Comparison of ENCODE assay signal across 29 cellular contexts in the genomic region with DNA sequence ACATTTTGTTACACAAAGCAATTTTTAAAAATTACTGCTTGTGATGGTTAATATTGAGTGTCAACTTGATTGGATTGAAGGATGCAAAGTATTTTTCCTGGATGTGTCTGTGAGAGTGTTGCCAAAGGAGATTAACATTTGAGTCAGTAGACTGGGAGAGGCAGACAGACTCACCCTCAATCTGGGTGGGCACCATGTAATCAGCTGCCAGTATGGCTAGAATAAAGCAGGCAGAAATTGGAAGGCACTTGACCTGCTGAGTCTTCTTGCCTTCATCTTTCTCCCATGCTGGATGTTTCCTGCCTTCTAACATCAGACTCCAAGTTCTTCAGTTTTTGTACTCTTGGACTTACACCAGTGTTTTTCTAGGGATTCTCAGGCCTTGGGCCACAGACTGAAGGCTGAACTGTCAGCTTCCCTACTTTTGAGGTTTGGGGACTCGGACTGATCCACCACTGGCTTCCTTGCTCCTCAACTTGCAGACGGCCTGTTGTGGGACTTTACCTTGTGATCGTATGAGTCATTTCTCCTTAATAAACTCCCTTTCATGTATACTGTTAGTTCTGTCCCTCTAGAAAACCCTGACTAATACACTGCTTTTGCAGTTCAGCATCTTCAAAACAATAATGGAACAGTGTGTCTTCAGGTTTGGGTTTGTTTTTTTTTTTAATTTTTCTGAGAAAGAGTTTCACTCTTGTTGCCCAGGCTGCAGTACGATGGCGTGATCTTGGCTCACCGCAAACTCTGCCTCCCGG.
DNase-seq lines count a peak whose midpoint lies in the region; ATAC-seq, FAIRE-seq and TF ChIP-seq lines count a peak whose summit lies in the region.
"Had no signal": no experiment of that assay in that cellular context is flagged by ENCODE, and none has a peak within 500 bp of the region (broad histone marks: within the 10 kb centered on the region; RNA-seq: fewer than 3 reads in every experiment).

No MANE protein-coding gene starts in this region.

- no peak overlapping the region for H3K4me3 ChIP-seq in Caco-2 (ENCODE audit: low read depth, low read length)
- H3K4me3 ChIP-seq in NB4 (ENCODE audit: low read depth, low read length): no peak overlapping the region
- no peak overlapping the region for H3K4me3 ChIP-seq in GM12878
- no peak overlapping the region for H3K4me3 ChIP-seq in keratinocyte (ENCODE audit: control insufficient read depth in 2 of 3, extremely low read depth in 1 of 3, insufficient read depth in 2 of 3, low read depth in 1 of 3, low read length in 3 of 3)
- no peak overlapping the region for H3K4me3 ChIP-seq in neural progenitor cell
- H3K4me3 ChIP-seq: mucosa of descending colon, Peyer's patch, transverse colon had no signal

- H3K27ac ChIP-seq in GM12878 (ENCODE audit: control insufficient read depth, insufficient read depth): no peak overlapping the region
- H3K27ac ChIP-seq in keratinocyte (ENCODE audit: control insufficient read depth, insufficient read depth, low read length): no peak overlapping the region
- H3K27ac ChIP-seq in neural progenitor cell: no peak overlapping the region
- H3K27ac ChIP-seq: neutrophil, Peyer's patch, transverse colon, VCaP had no signal

- peaks cover 14% of the 10 kb centered on the region for H3K4me1 ChIP-seq in Caco-2
- H3K4me1 ChIP-seq in GM12878 (ENCODE audit: control insufficient read depth, insufficient read depth, low read length): no peaks in the 10 kb centered on the region
- H3K4me1 ChIP-seq in keratinocyte (ENCODE audit: control insufficient read depth, extremely low read depth, insufficient read depth, low read length): no peaks in the 10 kb centered on the region
- H3K4me1 ChIP-seq in neural progenitor cell: peaks cover 7% of the 10 kb centered on the region
- H3K4me1 ChIP-seq: Peyer's patch, transverse colon had no signal

- H3K9ac ChIP-seq in GM12878 (ENCODE audit: control insufficient read depth, insufficient read depth, low read length): no peak overlapping the region
- no peak overlapping the region for H3K9ac ChIP-seq in keratinocyte (ENCODE audit: control insufficient read depth, extremely low read depth, insufficient read depth, low read length)
- H3K9ac ChIP-seq in neural progenitor cell: no peak overlapping the region

- H3K4me3 Mint-ChIP-seq in Caco-2 (ENCODE audit: unreplicated experiment) (no peak overlapping the region), glutamatergic neuron (ENCODE audit: unreplicated experiment) (no peak overlapping the region), neural progenitor cell (no peak overlapping the region)
- H3K4me3 Mint-ChIP-seq: CD14-positive monocyte, endodermal cell had no signal

- H3K36me3 ChIP-seq in Caco-2 (ENCODE audit: control insufficient read depth, insufficient read depth, low read length) (no peaks in the 10 kb centered on the region), GM12878 (ENCODE audit: control insufficient read depth in 2 of 2, insufficient read depth in 2 of 2, low read length in 1 of 2) (no peaks in the 10 kb centered on the region), keratinocyte (ENCODE audit: control insufficient read depth in 2 of 2, extremely low read depth in 1 of 2, insufficient read depth in 2 of 2, low read length in 2 of 2) (no peaks in the 10 kb centered on the region), neural progenitor cell (no peaks in the 10 kb centered on the region)
- H3K36me3 ChIP-seq: neutrophil, Peyer's patch, transverse colon had no signal

- peak overlapping the region; percentile 18 for H3K27ac Mint-ChIP-seq in Caco-2 (ENCODE audit: unreplicated experiment)
- H3K27ac Mint-ChIP-seq in glutamatergic neuron (ENCODE audit: unreplicated experiment): no peak overlapping the region
- H3K27ac Mint-ChIP-seq in neural progenitor cell: no peak overlapping the region
- H3K27ac Mint-ChIP-seq: CD14-positive monocyte, endodermal cell had no signal

- no peaks in the 10 kb centered on the region for H3K79me2 ChIP-seq in GM12878 (ENCODE audit: control insufficient read depth, insufficient read depth, low read length)
- no peaks in the 10 kb centered on the region for H3K79me2 ChIP-seq in keratinocyte (ENCODE audit: control insufficient read depth, insufficient read depth, low read length)
- no peaks in the 10 kb centered on the region for H3K79me2 ChIP-seq in neural progenitor cell (ENCODE audit: low read depth)

- no peak for TF ChIP-seq EP300 in GM12878 (IDR thresholded peaks at IDR 0.05; ENCODE audit: borderline replicate concordance in 1 of 2, control insufficient read depth in 1 of 2, low read depth in 2 of 2, low read length in 2 of 2)

- H3K9me1 ChIP-seq in keratinocyte (ENCODE audit: control insufficient read depth, extremely low read depth, insufficient read depth, low read length): no peaks in the 10 kb centered on the region

- in situ Hi-C loops in GM12878 (cut with MboI): no loop called here

- H3K27me3 Mint-ChIP-seq in Caco-2 (ENCODE audit: insufficient read depth, unreplicated experiment): no peaks in the 10 kb centered on the region
- no peaks in the 10 kb centered on the region for H3K27me3 Mint-ChIP-seq in glutamatergic neuron (ENCODE audit: unreplicated experiment)
- H3K27me3 Mint-ChIP-seq in neural progenitor cell (ENCODE audit: insufficient read depth, low read depth): peaks cover 2% of the 10 kb centered on the region

- BruUV-seq in Caco-2 (replicated peaks; lab: Mats Ljungman, UMichigan) (no TSS peak), GM12878 (replicated peaks; lab: Mats Ljungman, UMichigan) (no TSS peak)

- no peaks in the 10 kb centered on the region for H3K27me3 ChIP-seq in Caco-2 (replicated peaks; ENCODE audit: control insufficient read depth, insufficient read depth, low read length)
- no peaks in the 10 kb centered on the region for H3K27me3 ChIP-seq in GM12878 (replicated peaks in 1 of 2; ENCODE audit: control insufficient read depth in 2 of 2, insufficient read depth in 2 of 2, low read length in 1 of 2)
- H3K27me3 ChIP-seq in keratinocyte (ENCODE audit: control insufficient read depth, extremely low read depth, insufficient read depth, low read length): no peaks in the 10 kb centered on the region
- no peaks in the 10 kb centered on the region for H3K27me3 ChIP-seq in neural progenitor cell
- H3K27me3 ChIP-seq: neutrophil, Peyer's patch, transverse colon had no signal

- WGBS in GM12878 (ENCODE audit: insufficient coverage, insufficient replicate concordance, low lambda C conversion rate, missing lambda C conversion rate): 52% methylated on average over 7 of the region's 7 CpGs

- CTCF ChIA-PET in Caco-2 (lab: Charles Lee): no interaction called here
- CTCF ChIA-PET in GM12878 (lab: Yijun Ruan, JAX): no interaction called here

- no peak overlapping the region for H3K4me2 ChIP-seq in GM12878 (ENCODE audit: control insufficient read depth, insufficient read depth)
- H3K4me2 ChIP-seq in keratinocyte (ENCODE audit: control insufficient read depth, extremely low read depth, insufficient read depth, low read depth, low read length): no peak overlapping the region
- H3K4me2 ChIP-seq in neural progenitor cell: no peak overlapping the region

- POLR2A ChIA-PET in Caco-2 (lab: Charles Lee): no interaction called here
- POLR2A ChIA-PET in GM12878 (lab: Charles Lee): no interaction called here

- TF ChIP-seq POLR2A in NB4 (IDR thresholded peaks at IDR 0.05; ENCODE audit: extremely low read depth, insufficient read length) (no peak), GM12878 (IDR thresholded peaks at IDR 0.05; ENCODE audit: low read depth, low read length) (no peak)

- dilution Hi-C loops in keratinocyte (cut with MboI; ENCODE audit: extremely low pct_ligation_motif_present, low sequenced_read_pairs): no loop called here

- intact Hi-C loops in Caco-2 (cut with micrococcal nuclease; ENCODE audit: unreplicated experiment): no loop called here
- intact Hi-C loops in GM12878 (cut with micrococcal nuclease; ENCODE audit: unreplicated experiment): no loop called here

- SMC1A ChIA-PET in GM12878 (lab: Charles Lee; ENCODE audit: uncharacterized antibody, unreplicated experiment): no interaction called here

- peak; percentile 49; the same call in 2 of the 3 replicates for ATAC-seq in GM12878
- no peak for ATAC-seq in GM21390 (IDR thresholded peaks at IDR 0.05; ENCODE audit: unreplicated experiment)
- ATAC-seq in GM19035 (IDR thresholded peaks at IDR 0.05; ENCODE audit: unreplicated experiment): no peak
- ATAC-seq: left lobe of liver, right cardiac atrium had no signal

- H3K36me3 Mint-ChIP-seq in Caco-2 (ENCODE audit: insufficient read depth, unreplicated experiment) (peaks cover 5% of the 10 kb centered on the region), glutamatergic neuron (ENCODE audit: unreplicated experiment) (no peaks in the 10 kb centered on the region), neural progenitor cell (peaks cover 5% of the 10 kb centered on the region)
- H3K36me3 Mint-ChIP-seq: CD14-positive monocyte had no signal

- DNase-seq in Caco-2 (no peak), NB4 (ENCODE audit: low read depth) (peak; percentile 17), GM12878 (ENCODE audit: low read depth, low spot score) (no peak), keratinocyte (ENCODE audit: low read depth, low spot score) (no peak), glutamatergic neuron (no peak), neural progenitor cell (ENCODE audit: low spot score) (no peak)
- DNase-seq: ACHN; activated CD4-positive, alpha-beta T cell treated with anti-CD3 and anti-CD28 coated beads, Interleukin-2, amount 50 U/mL, for 48 hours; activated naive CD4-positive, alpha-beta T cell treated with Interleukin-2 at 50 U/mL for 16 hours; activated T-cell treated with anti-CD3 and anti-CD28 coated beads for 4 hours; anterior cingulate cortex; endodermal cell; foreskin fibroblast; mucosa of descending colon; NCI-H1436 treated with DMSO at 0.1 percent for 48 hours; NCI-H2171; NCI-H748 treated with DMSO at 0.1 percent for 48 hours; Peyer's patch; right cardiac atrium; stimulated activated naive CD4-positive, alpha-beta T cell treated with Interleukin-2 at 50 U/mL for 16 hours; T-helper 1 cell; transverse colon had no signal

- H2AFZ ChIP-seq in GM12878 (ENCODE audit: control insufficient read depth, low read depth, low read length): no peak overlapping the region
- no peak overlapping the region for H2AFZ ChIP-seq in keratinocyte (ENCODE audit: control insufficient read depth, low read length)
- H2AFZ ChIP-seq in neural progenitor cell (replicated peaks): no peak overlapping the region

- H3F3A ChIP-seq in neural progenitor cell (ENCODE audit: low read depth): no peaks in the 10 kb centered on the region

- no peak for FAIRE-seq in GM12878 (lab: Jason Lieb, UNC)
- peak; percentile 9 for FAIRE-seq in keratinocyte (lab: Jason Lieb, UNC)
- FAIRE-seq: colon had no signal

- H3K9me3 Mint-ChIP-seq in Caco-2 (ENCODE audit: unreplicated experiment): peaks cover 16% of the 10 kb centered on the region
- no peaks in the 10 kb centered on the region for H3K9me3 Mint-ChIP-seq in glutamatergic neuron (ENCODE audit: unreplicated experiment)
- peaks cover 8% of the 10 kb centered on the region for H3K9me3 Mint-ChIP-seq in neural progenitor cell
- H3K9me3 Mint-ChIP-seq: endodermal cell had no signal

- H3K4me1 Mint-ChIP-seq in Caco-2 (ENCODE audit: low read depth, unreplicated experiment) (peaks cover 14% of the 10 kb centered on the region), glutamatergic neuron (ENCODE audit: low read depth, unreplicated experiment) (peaks cover 4% of the 10 kb centered on the region), neural progenitor cell (peaks cover 14% of the 10 kb centered on the region)
- H3K4me1 Mint-ChIP-seq: CD14-positive monocyte had no signal

- no peak for TF ChIP-seq RAD21 in GM12878 (IDR thresholded peaks at IDR 0.05; ENCODE audit: insufficient read depth, low read depth, low read length)

- no peaks in the 10 kb centered on the region for H4K20me1 ChIP-seq in GM12878 (ENCODE audit: control insufficient read depth, insufficient read depth)
- H4K20me1 ChIP-seq in keratinocyte (ENCODE audit: control insufficient read depth, extremely low read depth, insufficient read depth, low read length): no peaks in the 10 kb centered on the region
- H4K20me1 ChIP-seq in neural progenitor cell (ENCODE audit: low read depth): no peaks in the 10 kb centered on the region

- RAD21 ChIA-PET in GM12878 (lab: Charles Lee; ENCODE audit: unreplicated experiment): no interaction called here

- TF ChIP-seq CTCF in Caco-2 (IDR thresholded peaks at IDR 0.05; ENCODE audit: insufficient read depth in 1 of 2, low read depth in 1 of 2, low read length in 1 of 2, severe bottlenecking in 1 of 2, unreplicated experiment in 1 of 2) (no peak), NB4 (IDR thresholded peaks at IDR 0.05; ENCODE audit: low read depth, low read length) (no peak), GM12878 (IDR thresholded peaks at IDR 0.05 in 2 of 3, conservative IDR thresholded peaks at IDR 0.05 in 1 of 3; ENCODE audit: control insufficient read depth in 2 of 3, extremely low read depth in 1 of 3, insufficient read depth in 1 of 3, low read depth in 3 of 3, low read length in 3 of 3) (no peak), keratinocyte (optimal IDR thresholded peaks at IDR 0.05 in 1 of 3, IDR thresholded peaks at IDR 0.05 in 1 of 3, conservative IDR thresholded peaks at IDR 0.05 in 1 of 3; ENCODE audit: extremely low read depth in 1 of 3, insufficient read depth in 2 of 3, low read length in 3 of 3) (no peak), glutamatergic neuron (IDR thresholded peaks at IDR 0.05; ENCODE audit: partially characterized antibody, unreplicated experiment) (no peak), neural progenitor cell (IDR thresholded peaks at IDR 0.05) (no peak)

- no peaks in the 10 kb centered on the region for H3K9me3 ChIP-seq in Caco-2
- no peaks in the 10 kb centered on the region for H3K9me3 ChIP-seq in GM12878 (replicated peaks; ENCODE audit: control insufficient read depth, insufficient read depth, low read length)
- no peaks in the 10 kb centered on the region for H3K9me3 ChIP-seq in keratinocyte (ENCODE audit: control insufficient read depth, low read depth, low read length)
- H3K9me3 ChIP-seq in neural progenitor cell (ENCODE audit: low read depth): no peaks in the 10 kb centered on the region
- H3K9me3 ChIP-seq: mucosa of descending colon, neutrophil, Peyer's patch, transverse colon had no signal
